ENCODE assay signal across 8 cellular contexts in genomic region chr12:51886021-51886710, GRCh38. TPM values are rescaled to one million over a fixed set of nuclear protein-coding genes. Genes with fewer than 3 reads are reported as not detected.
DNase-seq lines count a peak whose midpoint lies in the region; ATAC-seq, FAIRE-seq and TF ChIP-seq lines count a peak whose summit lies in the region.

No MANE protein-coding gene starts in this region.

- peak; percentile 83 for FAIRE-seq in GM12891 (lab: Jason Lieb, UNC)

- CTCF ChIA-PET in Panc1 (lab: Charles Lee), result interaction anchor here (0.6 kb wide), 1 partner anchor 13 kb away, joined by 3 read pairs; no protein-coding TSS in a partner anchor

- peak; percentile 48; the same call in 1 of the 2 replicates for ATAC-seq in Panc1
- peak; percentile 88 for ATAC-seq in activated naive CD8-positive, alpha-beta T cell treated with anti-CD3 and anti-CD28 coated beads, Interleukin-2, amount 50 U/mL, for 24 hours
- no peak for ATAC-seq in HG02852 (IDR thresholded peaks at IDR 0.05; ENCODE audit: unreplicated experiment)

- peak overlapping the region in 1 of 3 donors; percentile 47 for H3K9ac ChIP-seq in skeletal muscle tissue (ENCODE audit: low read depth in 1 of 3, low read length in 3 of 3)

- in situ Hi-C loops in Panc1 (cut with HindIII; ENCODE audit: low pct_unique_long_range_greater_than_20kb, low sequenced_read_pairs), result no loop called here

- POLR2A ChIA-PET in Panc1 (lab: Charles Lee), result interaction anchor here (0.7 kb wide), 2 partner anchors 31 to 428 kb away, joined by 3 to 4 read pairs; no protein-coding TSS in a partner anchor

- no peak for DNase-seq in GM12891 (ENCODE audit: insufficient read length, low spot score)
- no peak for DNase-seq in Panc1 (ENCODE audit: low read depth, low spot score)
- peak; percentile 43 for DNase-seq in activated naive CD8-positive, alpha-beta T cell treated with anti-CD3 and anti-CD28 coated beads, Interleukin-2, amount 50 U/mL, for 24 hours
- DNase-seq in right atrium auricular region (ENCODE audit: low spot score), result peak; percentile 94
- DNase-seq in NCI-H1930 (lab: John Stamatoyannopoulos, UW), result no peak
- no peak for DNase-seq in NCI-H1417 (lab: John Stamatoyannopoulos, UW)

- no peaks in the 10 kb centered on the region for H3K4me1 ChIP-seq in Panc1 (ENCODE audit: control insufficient read depth, insufficient read depth, low read length)
- peaks cover 0 to 21% of the 10 kb centered on the region in 2 donors for H3K4me1 ChIP-seq in right atrium auricular region
- peaks cover 8% of the 10 kb centered on the region in 3 donors for H3K4me1 ChIP-seq in skeletal muscle tissue (ENCODE audit: control insufficient read depth in 3 of 3, insufficient read depth in 3 of 3, low read length in 3 of 3)

- BruUV-seq in Panc1 (replicated peaks; lab: Mats Ljungman, UMichigan), result no TSS peak

- peak overlapping the region; percentile 70 for H3K27ac Mint-ChIP-seq in activated naive CD8-positive, alpha-beta T cell treated with anti-CD3 and anti-CD28 coated beads, Interleukin-2, amount 50 U/mL, for 24 hours

- TF ChIP-seq CTCF in Panc1 (IDR thresholded peaks at IDR 0.05) (no peak), right atrium auricular region (IDR thresholded peaks at IDR 0.05) (no peak)

- no peaks in the 10 kb centered on the region for H3K27me3 ChIP-seq in Panc1 (ENCODE audit: control insufficient read depth, insufficient read depth, low read length)
- no peaks in the 10 kb centered on the region for H3K27me3 ChIP-seq in right atrium auricular region
- H3K27me3 ChIP-seq in skeletal muscle tissue (ENCODE audit: control insufficient read depth in 3 of 3, insufficient read depth in 3 of 3, low read length in 3 of 3), result peaks cover 3 to 14% (median 12%) of the 10 kb centered on the region in 3 donors

- H3K9me3 Mint-ChIP-seq in activated naive CD8-positive, alpha-beta T cell treated with anti-CD3 and anti-CD28 coated beads, Interleukin-2, amount 50 U/mL, for 24 hours, result peaks cover 8% of the 10 kb centered on the region

- H3K4me3 ChIP-seq in Panc1 (ENCODE audit: low read depth in 2 of 2, low read length in 2 of 2) (no peak overlapping the region), right atrium auricular region (no peak overlapping the region), skeletal muscle tissue (ENCODE audit: low read length in 3 of 3) (no peak overlapping the region)

- H3K4me3 Mint-ChIP-seq in activated naive CD8-positive, alpha-beta T cell treated with anti-CD3 and anti-CD28 coated beads, Interleukin-2, amount 50 U/mL, for 24 hours, result no peak overlapping the region

- H3K9me3 ChIP-seq in Panc1 (ENCODE audit: control insufficient read depth, insufficient read depth, low read depth, low read length) (peaks cover 7% of the 10 kb centered on the region; the same call in 1 of the 2 replicates), right atrium auricular region (peaks cover 0 to 4% of the 10 kb centered on the region in 2 donors), skeletal muscle tissue (ENCODE audit: control insufficient read depth in 3 of 3, low read length in 3 of 3) (peaks cover 0 to 2% (median 0%) of the 10 kb centered on the region in 3 donors)

- no peak for TF ChIP-seq POLR2A in GM12891 (IDR thresholded peaks at IDR 0.05; ENCODE audit: low read depth, low read length)

- no peaks in the 10 kb centered on the region for H3K36me3 Mint-ChIP-seq in activated naive CD8-positive, alpha-beta T cell treated with anti-CD3 and anti-CD28 coated beads, Interleukin-2, amount 50 U/mL, for 24 hours (ENCODE audit: low read depth)

- no peaks in the 10 kb centered on the region for H3K27me3 Mint-ChIP-seq in activated naive CD8-positive, alpha-beta T cell treated with anti-CD3 and anti-CD28 coated beads, Interleukin-2, amount 50 U/mL, for 24 hours

- peaks cover 17% of the 10 kb centered on the region for H3K4me1 Mint-ChIP-seq in activated naive CD8-positive, alpha-beta T cell treated with anti-CD3 and anti-CD28 coated beads, Interleukin-2, amount 50 U/mL, for 24 hours

- intact Hi-C loops in Panc1 (cut with micrococcal nuclease; ENCODE audit: unreplicated experiment), result no loop called here

- H3K27ac ChIP-seq in Panc1 (ENCODE audit: low read length), result no peak overlapping the region
- H3K27ac ChIP-seq in right atrium auricular region, result peak overlapping the region; percentile 56 to 74
- peak overlapping the region; percentile 36 for H3K27ac ChIP-seq in skeletal muscle tissue (ENCODE audit: low read depth, low read length)

- H3K36me3 ChIP-seq in Panc1 (ENCODE audit: control insufficient read depth, insufficient read depth, low read length) (no peaks in the 10 kb centered on the region), right atrium auricular region (no peaks in the 10 kb centered on the region), skeletal muscle tissue (ENCODE audit: control insufficient read depth in 3 of 3, insufficient read depth in 3 of 3, low read length in 3 of 3) (no peaks in the 10 kb centered on the region)

TF ChIP-seq in GM12891, 5 proteins besides CTCF, POLR2A, EP300 and RAD21:
- TF ChIP-seq TAF1 (IDR thresholded peaks at IDR 0.05; ENCODE audit: low read depth, low read length) (no peak), POU2F2 (IDR thresholded peaks at IDR 0.05; ENCODE audit: low read depth, low read length) (no peak), SPI1 (IDR thresholded peaks at IDR 0.05; ENCODE audit: low read depth, low read length) (no peak), PAX5 (IDR thresholded peaks at IDR 0.05; ENCODE audit: insufficient read depth, low read length, severe bottlenecking) (no peak), POLR2AphosphoS5 (IDR thresholded peaks at IDR 0.05; ENCODE audit: low read depth, low read length) (no peak)

RNA-seq across cellular contexts. Expression of gene ANKRD33, which starts 1.7 kb away (rescaled TPM):
- polyA plus RNA-seq in GM12891 (2012; ENCODE audit: low read depth, missing spikeins), result not detected
- total RNA-seq in Panc1 (2021; ENCODE audit: unreplicated experiment), result 0.21 TPM
- not detected for polyA plus RNA-seq in Panc1 (2012; ENCODE audit: insufficient read length)
- not detected for total RNA-seq in right atrium auricular region
- not detected for total RNA-seq in skeletal muscle tissue

RNA-seq across cellular contexts. Expression of gene ACVRL1, which starts 21.1 kb away (rescaled TPM):
- polyA plus RNA-seq in GM12891 (2012; ENCODE audit: low read depth, missing spikeins), result 0.04 TPM
- total RNA-seq in Panc1 (2021; ENCODE audit: unreplicated experiment) (0.36 TPM), right atrium auricular region (10 to 100 TPM; 48.1 to 57.5 TPM), skeletal muscle tissue (56.9 TPM)
- polyA plus RNA-seq in Panc1 (2012; ENCODE audit: insufficient read length), result not detected

RNA-seq across cellular contexts. Expression of gene FIGNL2, which starts 37.6 kb away (rescaled TPM):
- not detected for polyA plus RNA-seq in GM12891 (2012; ENCODE audit: low read depth, missing spikeins)
- total RNA-seq in Panc1 (2021; ENCODE audit: unreplicated experiment) (0.23 TPM), right atrium auricular region (under 1 TPM; 0.19 to 0.24 TPM), skeletal muscle tissue (1.0 TPM)
- 0.11 TPM for polyA plus RNA-seq in Panc1 (2012; ENCODE audit: insufficient read length)

Comparison
In these comparisons a context has a peak if more than half of its experiments do, and no peak if none do; other contexts are left out.
1. DNase-seq: peak in activated naive CD8-positive, alpha-beta T cell treated with anti-CD3 and anti-CD28 coated beads, Interleukin-2, amount 50 U/mL, for 24 hours (single experiment) and right atrium auricular region (single experiment); none in GM12891 (single experiment), Panc1 (single experiment), NCI-H1930 (0 of 2) and NCI-H1417 (0 of 3).
2. RNA of gene ACVRL1, which starts 21.1 kb away (total RNA-seq): 48.1 to 57.5 TPM in right atrium auricular region and 56.9 TPM in skeletal muscle tissue (single experiment); 0.36 TPM in Panc1 (single experiment); every median in the first group is over 10 times any median in the second.